ENCODE assay signal across 8 cellular contexts in the genomic region with DNA sequence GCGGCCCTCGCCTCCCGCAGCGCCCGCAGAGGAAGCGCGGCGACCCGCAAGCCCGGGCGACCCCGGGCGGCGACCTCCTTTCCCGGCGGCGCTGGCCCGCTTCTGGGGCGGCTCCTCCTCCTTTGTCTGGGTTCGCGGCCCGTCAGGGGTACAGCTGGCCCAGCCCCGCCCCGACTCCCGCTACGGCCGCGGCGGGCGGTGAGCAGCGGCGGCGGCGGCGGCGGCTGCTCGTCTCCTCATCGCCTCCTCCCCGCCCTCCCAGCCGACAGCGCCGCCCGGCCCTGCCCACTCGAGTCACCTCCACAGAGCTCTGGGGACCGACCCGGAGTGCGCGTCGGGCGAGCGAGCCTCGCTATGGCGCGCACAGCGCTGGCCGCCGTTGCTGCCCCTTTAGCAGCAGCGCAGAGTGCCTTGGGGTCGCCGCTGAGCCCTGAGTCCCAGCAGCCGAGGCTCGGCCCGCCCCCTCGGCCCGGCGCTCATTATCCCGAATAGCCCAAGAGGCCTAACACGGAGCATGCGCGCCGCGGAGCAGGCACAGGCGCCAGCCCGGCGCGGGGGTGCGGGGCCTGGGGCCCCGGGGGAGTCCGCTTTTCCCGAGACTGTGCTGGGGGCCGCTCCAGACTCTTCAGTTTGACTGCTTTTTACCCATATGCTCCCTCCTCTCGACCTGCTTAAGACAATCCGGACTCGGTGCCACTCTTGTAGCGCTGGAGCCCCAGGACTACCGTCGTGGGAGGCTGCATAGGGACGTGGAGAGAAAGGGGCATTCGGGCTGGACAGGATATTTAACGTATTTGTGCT. TPM values are rescaled to one million over a fixed set of nuclear protein-coding genes. Genes with fewer than 3 reads are reported as not detected.
DNase-seq lines count a peak whose midpoint lies in the region; ATAC-seq and TF ChIP-seq lines count a peak whose summit lies in the region.

SOS2 (minus strand) TSS at position 104 of the 801 bp plus-strand sequence. CDS start 295 bp downstream, outside the sequence.

- H3K27ac Mint-ChIP-seq in activated B cell treated with CpG ODN at 0.5 μM for 24 hours: peak within 1 kb of the TSS; percentile 92

- DNase-seq in AG04450 (ENCODE audit: low read depth, low spot score) (peak; percentile 39), NCI-H2196 treated with DMSO at 0.1 percent for 48 hours (lab: John Stamatoyannopoulos, UW; ENCODE audit: unreplicated experiment) (peak; percentile 72), activated B cell treated with CpG ODN at 0.5 μM for 24 hours (peak; percentile 87), cardiac fibroblast (ENCODE audit: low read depth in 2 of 2) (peak; percentile 84 to 87), iris pigment epithelial cell (ENCODE audit: low read depth) (peak; percentile 87)
- DNase-seq in stimulated activated CD4-positive, alpha-beta T cell treated with anti-CD3 and anti-CD28 coated beads, Interleukin-12 subunit alpha, Interleukin-12 subunit beta, amount 100 ng/mL, for 4 hours: peak; percentile 73

- intact Hi-C loops in activated B cell treated with CpG ODN at 0.5 μM for 24 hours (cut with micrococcal nuclease): loop anchor here (1.0 to 10.0 kb wide), 10 partner anchors 29 to 645 kb away; partner anchors contain the start of genes DMAC2L, KLHDC1, L2HGDH and MAP4K5

- peak within 1 kb of the TSS; percentile 93 for H3K4me3 Mint-ChIP-seq in activated B cell treated with CpG ODN at 0.5 μM for 24 hours

- POLR2A ChIA-PET in AG04450 (lab: Yijun Ruan, JAX) (interaction anchor here (0.5 to 1.2 kb wide), 4 partner anchors 18 to 539 kb away, joined by 3 read pairs; no protein-coding TSS in a partner anchor), activated B cell treated with CpG ODN at 0.5 μM for 24 hours (lab: Charles Lee) (interaction anchor here (0.6 to 2.3 kb wide), 12 partner anchors 35 to 597 kb away, joined by 3 to 17 read pairs (median 5); partner anchors contain the start of genes DMAC2L, KLHDC2, L2HGDH and NEMF)

- peak within 1 kb of the TSS; percentile 93 for H3K27ac ChIP-seq in AG04450 (ENCODE audit: low read depth, low read length)

- peaks cover 2% of the 10 kb centered on the region for H3K9me3 Mint-ChIP-seq in activated B cell treated with CpG ODN at 0.5 μM for 24 hours

- peaks cover 8% of the 10 kb centered on the region for H3K36me3 Mint-ChIP-seq in activated B cell treated with CpG ODN at 0.5 μM for 24 hours (ENCODE audit: low read depth)

- no peaks in the 10 kb centered on the region; the same call in 1 of the 2 replicates for H3K9me3 ChIP-seq in AG04450 (ENCODE audit: control insufficient read depth, insufficient read depth, low read length)

- ATAC-seq in GM18870 (IDR thresholded peaks at IDR 0.05; ENCODE audit: unreplicated experiment) (peak; percentile 77), HG03108 (IDR thresholded peaks at IDR 0.05; ENCODE audit: unreplicated experiment) (peak; percentile 79), activated B cell treated with CpG ODN at 0.5 μM for 24 hours (ENCODE audit: low read depth) (peak; percentile 87)

- H3K4me1 Mint-ChIP-seq in activated B cell treated with CpG ODN at 0.5 μM for 24 hours: peaks cover 35% of the 10 kb centered on the region

- peak within 1 kb of the TSS; percentile 77 for H3K4me3 ChIP-seq in AG04450 (ENCODE audit: low read depth, low read length)
- H3K4me3 ChIP-seq in cardiac fibroblast (replicated peaks in 1 of 2; ENCODE audit: low read depth in 2 of 2, low read length in 2 of 2): peak within 1 kb of the TSS; percentile 75 to 83

- CTCF ChIA-PET in AG04450 (lab: Charles Lee): interaction anchor here (0.5 to 0.8 kb wide), 2 partner anchors 56 to 370 kb away, joined by 3 read pairs; no protein-coding TSS in a partner anchor
- CTCF ChIA-PET in activated B cell treated with CpG ODN at 0.5 μM for 24 hours (lab: Charles Lee): no interaction called here

- no peaks in the 10 kb centered on the region for H3K27me3 ChIP-seq in AG04450 (ENCODE audit: control insufficient read depth, insufficient read depth, low read length)

- TF ChIP-seq CTCF in AG04450 (IDR thresholded peaks at IDR 0.05; ENCODE audit: low read depth, low read length) (no peak), activated B cell treated with CpG ODN at 0.5 μM for 24 hours (IDR thresholded peaks at IDR 0.05) (no peak), cardiac fibroblast (IDR thresholded peaks at IDR 0.05; ENCODE audit: low read depth, low read length) (no peak)

- no peaks in the 10 kb centered on the region for H3K27me3 Mint-ChIP-seq in activated B cell treated with CpG ODN at 0.5 μM for 24 hours

RNA-seq across cellular contexts. Expression of gene SOS2, which starts in this region (rescaled TPM):
- polyA plus RNA-seq in AG04450 (2011; rRNA removed): 13.1 and 17.8 TPM in 2 replicates
- 12.0 and 23.9 TPM in 2 replicates for polyA minus RNA-seq in AG04450 (2011; rRNA and poly(A)+ RNA removed)
- total RNA-seq in activated B cell treated with CpG ODN at 0.5 μM for 24 hours: 29.1 and 32.0 TPM in 2 replicates

Comparison
In these comparisons a context has a peak if more than half of its experiments do, and no peak if none do; other contexts are left out.
1. Peak in every context shown above with its lines: DNase-seq, ATAC-seq, H3K4me3 ChIP-seq and H3K27ac ChIP-seq.